ENCODE assay signal across 28 cellular contexts in genomic region chr1:201059871-201060555, GRCh38. TPM values are rescaled to one million over a fixed set of nuclear protein-coding genes. Genes with fewer than 3 reads are reported as not detected.
DNase-seq lines count a peak whose midpoint lies in the region; TF ChIP-seq lines count a peak whose summit lies in the region.
"Had no signal": no experiment of that assay in that cellular context is flagged by ENCODE, and none has a peak within 500 bp of the region (broad histone marks: within the 10 kb centered on the region; RNA-seq: fewer than 3 reads in every experiment).

No MANE protein-coding gene starts in this region.

- peak overlapping the region in 4 of 5 experiments; percentile 34 to 89 (median 70) for H3K27ac Mint-ChIP-seq in brain
- H3K27ac Mint-ChIP-seq: activated CD4-positive, alpha-beta memory T cell treated with anti-CD3 and anti-CD28 coated beads for 36 hours; activated naive CD8-positive, alpha-beta T cell; activated T-helper 2 cell treated with anti-CD3 and anti-CD28 coated beads, Interferon-gamma antibody, Interleukin-2, Interleukin-4, amounts not matched to agents 10 μg/mL and 5 μg/mL and 100 μg/mL, durations not matched to agents 14 hours and 24 hours and 36 hours; type B pancreatic cell had no signal

- POLR2A ChIA-PET in A673 (lab: Charles Lee; ENCODE audit: low non-redundant PET): interaction anchor here (0.7 kb wide), 1 partner anchor 9 kb away, joined by 3 read pairs; no protein-coding TSS in a partner anchor

- peaks cover 74% of the 10 kb centered on the region for H3K4me1 Mint-ChIP-seq in brain

- H3K4me2 ChIP-seq in BLaER1 treated with 17β-estradiol and CSF1 and Interleukin-3, amounts not matched to agents 10 nM and 100 nM: peak overlapping the region in 9 of 11 experiments; percentile 32 to 93 (median 85); a peak in 18 of 22 replicates
- H3K4me2 ChIP-seq in osteoblast (ENCODE audit: insufficient read depth, low read length): no peak overlapping the region
- H3K4me2 ChIP-seq: KMS-11, PC-9 had no signal

- CTCF ChIA-PET in A673 (lab: Charles Lee): no interaction called here

- TF ChIP-seq CTCF in LNCaP clone FGC (IDR thresholded peaks at IDR 0.05; ENCODE audit: control insufficient read depth, extremely low read depth, insufficient read depth) (no peak), brain (conservative IDR thresholded peaks at IDR 0.05) (no peak), osteoblast (IDR thresholded peaks at IDR 0.05; ENCODE audit: extremely low read depth, low read depth, low read length) (no peak), A673 (conservative IDR thresholded peaks at IDR 0.05; ENCODE audit: low read depth, low read length) (no peak)

- no peak overlapping the region for H2AFZ ChIP-seq in osteoblast (ENCODE audit: low read length)
- H2AFZ ChIP-seq: parathyroid adenoma, PC-9 had no signal

- H3K27me3 Mint-ChIP-seq in brain: peaks cover 5% of the 10 kb centered on the region
- H3K27me3 Mint-ChIP-seq: activated naive CD8-positive, alpha-beta T cell; CD8-positive, alpha-beta memory T cell had no signal

- H3K27me3 ChIP-seq in BLaER1 treated with 17β-estradiol and CSF1 and Interleukin-3, amounts not matched to agents 10 nM and 100 nM: peaks cover 0 to 7% (median 0%) of the 10 kb centered on the region in 11 experiments; a peak in 4 of 22 replicates
- H3K27me3 ChIP-seq in osteoblast (ENCODE audit: insufficient read depth, low read length) (peaks cover 15% of the 10 kb centered on the region), A673 (replicated peaks; ENCODE audit: insufficient read depth, low read depth, low read length, poor library complexity) (no peaks in the 10 kb centered on the region)
- H3K27me3 ChIP-seq in effector memory CD4-positive, alpha-beta T cell (replicated peaks; ENCODE audit: control insufficient read depth, insufficient read depth, low read length, poor library complexity, severe bottlenecking): no peaks in the 10 kb centered on the region
- H3K27me3 ChIP-seq: body of pancreas, esophagus muscularis mucosa, right lobe of liver had no signal

- no peaks in the 10 kb centered on the region for H4K20me1 ChIP-seq in BLaER1 treated with 17β-estradiol and CSF1 and Interleukin-3, amounts not matched to agents 10 nM and 100 nM
- H4K20me1 ChIP-seq in osteoblast (ENCODE audit: insufficient read depth, low read length): no peaks in the 10 kb centered on the region

- H3K9ac ChIP-seq in BLaER1 treated with 17β-estradiol and CSF1 and Interleukin-3, amounts not matched to agents 10 nM and 100 nM: no peak overlapping the region
- H3K9ac ChIP-seq: KMS-11, parathyroid adenoma had no signal

- H3K36me3 ChIP-seq in BLaER1 treated with 17β-estradiol and CSF1 and Interleukin-3, amounts not matched to agents 10 nM and 100 nM: no peaks in the 10 kb centered on the region
- H3K36me3 ChIP-seq in osteoblast (ENCODE audit: insufficient read depth, low read length) (no peaks in the 10 kb centered on the region), A673 (ENCODE audit: insufficient read depth, low read length, poor library complexity, severe bottlenecking) (no peaks in the 10 kb centered on the region)
- no peaks in the 10 kb centered on the region for H3K36me3 ChIP-seq in effector memory CD4-positive, alpha-beta T cell (ENCODE audit: control insufficient read depth, insufficient read depth, low read length)
- H3K36me3 ChIP-seq: esophagus muscularis mucosa, right lobe of liver had no signal

- peak overlapping the region in 1 of 5 experiments; percentile 15 for H3K4me3 Mint-ChIP-seq in brain
- H3K4me3 Mint-ChIP-seq: activated CD4-positive, alpha-beta memory T cell treated with anti-CD3 and anti-CD28 coated beads for 36 hours; activated naive CD8-positive, alpha-beta T cell; CD8-positive, alpha-beta memory T cell; nephron; type B pancreatic cell had no signal

- H3K79me2 ChIP-seq in osteoblast (ENCODE audit: insufficient read depth, low read length): no peaks in the 10 kb centered on the region
- H3K79me2 ChIP-seq: parathyroid adenoma had no signal

- no TSS peak for BruUV-seq in A673 (replicated peaks; lab: Mats Ljungman, UMichigan)

- H3K9me3 ChIP-seq in BLaER1 treated with 17β-estradiol and CSF1 and Interleukin-3, amounts not matched to agents 10 nM and 100 nM (replicated peaks in 1 of 11): no peaks in the 10 kb centered on the region
- no peaks in the 10 kb centered on the region for H3K9me3 ChIP-seq in osteoblast (ENCODE audit: low read depth, low read length)
- no peaks in the 10 kb centered on the region for H3K9me3 ChIP-seq in A673 (ENCODE audit: low read depth, low read length, poor library complexity, severe bottlenecking)
- H3K9me3 ChIP-seq in effector memory CD4-positive, alpha-beta T cell (ENCODE audit: control insufficient read depth, low read length): no peaks in the 10 kb centered on the region
- H3K9me3 ChIP-seq: body of pancreas, esophagus muscularis mucosa, mucosa of descending colon, right lobe of liver had no signal

- H3K27ac ChIP-seq in BLaER1 treated with 17β-estradiol and CSF1 and Interleukin-3, amounts not matched to agents 10 nM and 100 nM: no peak overlapping the region
- H3K27ac ChIP-seq in osteoblast (ENCODE audit: low read depth, low read length): no peak overlapping the region
- H3K27ac ChIP-seq in A673 (ENCODE audit: low read depth, low read length, poor library complexity, severe bottlenecking): no peak overlapping the region
- no peak overlapping the region for H3K27ac ChIP-seq in effector memory CD4-positive, alpha-beta T cell (ENCODE audit: insufficient read depth, low read length, poor library complexity, severe bottlenecking)
- H3K27ac ChIP-seq: body of pancreas, esophagus muscularis mucosa, KMS-11, parathyroid adenoma, PC-9, right lobe of liver had no signal

- H3K9me3 Mint-ChIP-seq in brain: peaks cover 0 to 5% (median 0%) of the 10 kb centered on the region in 5 experiments
- H3K9me3 Mint-ChIP-seq: activated CD4-positive, alpha-beta memory T cell treated with anti-CD3 and anti-CD28 coated beads for 36 hours; activated T-helper 2 cell treated with anti-CD3 and anti-CD28 coated beads, Interferon-gamma antibody, Interleukin-2, Interleukin-4, amounts not matched to agents 10 μg/mL and 5 μg/mL and 100 μg/mL, durations not matched to agents 14 hours and 24 hours and 36 hours; CD8-positive, alpha-beta memory T cell; nephron; type B pancreatic cell had no signal

- peaks cover 16 to 97% (median 83%) of the 10 kb centered on the region in 10 experiments for H3K4me1 ChIP-seq in BLaER1 treated with 17β-estradiol and CSF1 and Interleukin-3, amounts not matched to agents 10 nM and 100 nM
- H3K4me1 ChIP-seq in osteoblast (ENCODE audit: insufficient read depth, low read length): no peaks in the 10 kb centered on the region
- H3K4me1 ChIP-seq in A673 (ENCODE audit: insufficient read depth, low read length, poor library complexity, severe bottlenecking): no peaks in the 10 kb centered on the region
- no peaks in the 10 kb centered on the region for H3K4me1 ChIP-seq in effector memory CD4-positive, alpha-beta T cell (ENCODE audit: control insufficient read depth, insufficient read depth, low read length, poor library complexity, severe bottlenecking)
- H3K4me1 ChIP-seq: parathyroid adenoma had no signal

- no peaks in the 10 kb centered on the region for H3K36me3 Mint-ChIP-seq in brain
- H3K36me3 Mint-ChIP-seq: activated CD4-positive, alpha-beta memory T cell treated with anti-CD3 and anti-CD28 coated beads for 36 hours; activated naive CD8-positive, alpha-beta T cell; CD8-positive, alpha-beta memory T cell; type B pancreatic cell had no signal

- peak; percentile 34 for DNase-seq in LNCaP clone FGC (ENCODE audit: low read depth)
- DNase-seq in osteoblast (ENCODE audit: insufficient read length, low spot score, missing footprints): peak; percentile 69
- DNase-seq in A673 (ENCODE audit: low spot score): no peak
- DNase-seq in effector memory CD4-positive, alpha-beta T cell: no peak
- no peak for DNase-seq in H4 (ENCODE audit: low spot score)
- DNase-seq: activated CD4-positive, alpha-beta memory T cell treated with anti-CD3 and anti-CD28 coated beads for 36 hours; body of pancreas; CD8-positive, alpha-beta memory T cell; DND-41; effector CD8-positive, alpha-beta T cell; islet precursor cell; mucosa of descending colon; NCI-H187 treated with DMSO at 0.1 percent for 48 hours; NCI-H345; right lobe of liver; SHP77 treated with DMSO at 0.1 percent for 48 hours; T-helper 9 cell had no signal

- intact Hi-C loops in A673 (cut with micrococcal nuclease; ENCODE audit: unreplicated experiment): no loop called here

- H3K4me3 ChIP-seq in BLaER1 treated with 17β-estradiol and CSF1 and Interleukin-3, amounts not matched to agents 10 nM and 100 nM: no peak overlapping the region
- no peak overlapping the region for H3K4me3 ChIP-seq in LNCaP clone FGC (ENCODE audit: low read depth, low read length)
- H3K4me3 ChIP-seq in osteoblast (ENCODE audit: insufficient read depth, low read length): no peak overlapping the region
- H3K4me3 ChIP-seq in A673 (ENCODE audit: low read depth, low read length, poor library complexity, severe bottlenecking): no peak overlapping the region
- H3K4me3 ChIP-seq in effector memory CD4-positive, alpha-beta T cell (ENCODE audit: insufficient read depth, low read depth, low read length, poor library complexity, severe bottlenecking): no peak overlapping the region
- H3K4me3 ChIP-seq: body of pancreas, esophagus muscularis mucosa, mucosa of descending colon, PC-9, right lobe of liver had no signal

RNA-seq across cellular contexts. Expression of gene KIF21B, which starts 36.5 kb away (rescaled TPM):
- 34.3 TPM for polyA plus RNA-seq in brain (ENCODE audit: insufficient read depth, low read depth, low replicate concordance)
- total RNA-seq in osteoblast (under 0.01 TPM in 2 replicates), A673 (2021) (0.60 and 1.5 TPM in 2 replicates)
- 2.1 and 2.4 TPM in 2 replicates for total RNA-seq in H4 (2014; rRNA removed; shearing (Covaris generic))

RNA-seq across cellular contexts. Expression of gene CACNA1S, which starts 52.2 kb away (rescaled TPM):
- 0.19 TPM for polyA plus RNA-seq in brain (ENCODE audit: insufficient read depth, low read depth, low replicate concordance)
- total RNA-seq in osteoblast (not detected in 2 replicates), A673 (2021) (not detected in 2 replicates)
- total RNA-seq in H4 (2014; rRNA removed; shearing (Covaris generic)): not detected in 2 replicates
- total RNA-seq: activated CD4-positive, alpha-beta memory T cell treated with anti-CD3 and anti-CD28 coated beads for 36 hours; activated T-helper 2 cell treated with anti-CD3 and anti-CD28 coated beads, Interferon-gamma antibody, Interleukin-2, Interleukin-4, amounts not matched to agents 10 μg/mL and 5 μg/mL and 100 μg/mL, durations not matched to agents 14 hours and 24 hours and 36 hours; CD8-positive, alpha-beta memory T cell; esophagus muscularis mucosa; mucosa of descending colon; PC-9 had no signal
- polyA plus RNA-seq: CD8-positive, alpha-beta memory T cell; liver had no signal

Comparison
In these comparisons a context has a peak if more than half of its experiments do, and no peak if none do; other contexts are left out.
1. DNase-seq: peak in LNCaP clone FGC (single experiment) and osteoblast (single experiment); none in A673 (single experiment), effector memory CD4-positive, alpha-beta T cell (0 of 3) and H4 (single experiment).